8 cellular contexts compared by ENCODE assay signal in the genomic region with DNA sequence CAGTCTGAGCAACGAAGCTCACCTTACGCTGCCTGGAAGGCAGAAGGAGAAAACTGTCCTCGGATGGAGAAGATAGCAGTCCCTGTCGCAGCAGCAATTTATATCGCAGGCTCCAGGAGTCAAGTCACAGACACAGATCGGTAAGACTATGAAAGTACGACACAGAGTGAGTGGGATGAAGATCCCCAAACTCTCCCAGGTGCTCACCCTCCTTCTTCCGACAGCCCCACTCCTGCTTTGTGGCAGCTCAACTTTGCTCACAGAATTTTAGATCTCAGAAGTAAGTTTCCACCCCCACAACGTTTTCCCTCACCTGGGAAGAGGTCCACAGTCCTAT. TPM values are rescaled to one million over a fixed set of nuclear protein-coding genes. Genes with fewer than 3 reads are reported as not detected.
DNase-seq lines count a peak whose midpoint lies in the region; ATAC-seq and TF ChIP-seq lines count a peak whose summit lies in the region.

No MANE protein-coding gene starts in this region.

- intact Hi-C loops in Caco-2 (cut with micrococcal nuclease; ENCODE audit: unreplicated experiment) (loop anchor here (5.0 kb wide), 3 partner anchors 214 to 321 kb away; partner anchors contain the start of gene CC2D2B), breast epithelium (cut with DNase I; ENCODE audit: low total_unique reads) (no loop called here), vagina (cut with DNase I) (loop anchor here (5.0 kb wide), 1 partner anchor 149 kb away; no protein-coding TSS in a partner anchor)

- TF ChIP-seq POLR2A in breast epithelium (IDR thresholded peaks at IDR 0.05): no peak
- no peak for TF ChIP-seq POLR2A in vagina (IDR thresholded peaks at IDR 0.05)

- H3K4me1 ChIP-seq in Caco-2 (0 out of 2 replicates have a peak, but pooled peaks cover 2% of the 10 kb centered on the region), HUES64 (ENCODE audit: insufficient read depth, low read length) (peaks cover 5% of the 10 kb centered on the region; the same call in 1 of the 2 replicates), breast epithelium (peaks cover 0 to 12% of the 10 kb centered on the region in 2 donors), mesenchymal stem cell (ENCODE audit: control insufficient read depth, insufficient read depth, low read depth, low read length) (peaks cover 5% of the 10 kb centered on the region), vagina (peaks cover 18% of the 10 kb centered on the region)

- no peak for DNase-seq in Caco-2
- no peak for DNase-seq in breast epithelium (ENCODE audit: low spot score in 2 of 2)
- peak; percentile 18 for DNase-seq in mesenchymal stem cell
- DNase-seq in vagina (ENCODE audit: extremely low spot score in 2 of 2): no peak
- no peak for DNase-seq in NCI-H1436 treated with DMSO at 0.1 percent for 48 hours (lab: John Stamatoyannopoulos, UW)

- TSS peak; percentile 38 for BruUV-seq in Caco-2 (replicated peaks; lab: Mats Ljungman, UMichigan)

- POLR2A ChIA-PET in Caco-2 (lab: Charles Lee): interaction anchor here (0.5 to 1.7 kb wide), 7 partner anchors 18 to 172 kb away, joined by 3 to 14 read pairs (median 6); partner anchors contain the start of gene ALDH18A1

- no peak overlapping the region for H2AK5ac ChIP-seq in mesenchymal stem cell (ENCODE audit: low read length, severe bottlenecking)

- WGBS in HUES64: 2% methylated on average over 9 of the region's 9 CpGs
- 4% methylated on average over 9 of the region's 9 CpGs for WGBS in mesenchymal stem cell

- H2BK5ac ChIP-seq in mesenchymal stem cell (ENCODE audit: low read depth, low read length, poor library complexity, severe bottlenecking): no peak overlapping the region

- H3K36me3 ChIP-seq in Caco-2 (ENCODE audit: control insufficient read depth, insufficient read depth, low read length) (peaks cover 2% of the 10 kb centered on the region; the same call in 1 of the 2 replicates), HUES64 (ENCODE audit: insufficient read depth, low read length) (peaks cover 41% of the 10 kb centered on the region), breast epithelium (no peaks in the 10 kb centered on the region), mesenchymal stem cell (ENCODE audit: control insufficient read depth in 1 of 2, insufficient read depth in 2 of 2, low read depth in 1 of 2, low read length in 2 of 2) (peaks cover 8 to 37% of the 10 kb centered on the region in 2 experiments), vagina (peaks cover 0 to 32% of the 10 kb centered on the region in 2 donors)

- no peak overlapping the region for H4K8ac ChIP-seq in mesenchymal stem cell (ENCODE audit: low read length)

- no peak for TF ChIP-seq CTCF in Caco-2 (IDR thresholded peaks at IDR 0.05; ENCODE audit: insufficient read depth in 1 of 2, low read depth in 1 of 2, low read length in 1 of 2, severe bottlenecking in 1 of 2, unreplicated experiment in 1 of 2)
- TF ChIP-seq CTCF in breast epithelium (IDR thresholded peaks at IDR 0.05): no peak
- no peak for TF ChIP-seq CTCF in vagina (IDR thresholded peaks at IDR 0.05)

- peak overlapping the region in 1 of 2 experiments; percentile 7 for H3K18ac ChIP-seq in mesenchymal stem cell (ENCODE audit: low read depth in 1 of 2, low read length in 2 of 2)

- CTCF ChIA-PET in Caco-2 (lab: Charles Lee): interaction anchor here (0.5 to 3.5 kb wide), 60 partner anchors 9 to 536 kb away, joined by 3 to 85 read pairs (median 4); partner anchors contain the start of genes ACSM6, ALDH18A1, CC2D2B and ENTPD1

- no peak overlapping the region for H4K91ac ChIP-seq in mesenchymal stem cell (ENCODE audit: low read length)

- H3K14ac ChIP-seq in mesenchymal stem cell (ENCODE audit: low read length in 2 of 2): no peak overlapping the region

- peaks cover 19% of the 10 kb centered on the region for H3K79me1 ChIP-seq in mesenchymal stem cell (replicated peaks; ENCODE audit: low read length, poor library complexity, severe bottlenecking)

- peak overlapping the region; percentile 59 for H3K4me2 ChIP-seq in mesenchymal stem cell (ENCODE audit: low read length, poor library complexity, severe bottlenecking)

- peaks cover 41% of the 10 kb centered on the region for H3K36me3 Mint-ChIP-seq in Caco-2 (ENCODE audit: insufficient read depth, unreplicated experiment)

- peaks cover 21% of the 10 kb centered on the region for H3K4me1 Mint-ChIP-seq in Caco-2 (ENCODE audit: low read depth, unreplicated experiment)

- H2AFZ ChIP-seq in mesenchymal stem cell (ENCODE audit: low read depth, low read length): peak overlapping the region; percentile 91

- H3K9me3 ChIP-seq in Caco-2 (no peaks in the 10 kb centered on the region), HUES64 (ENCODE audit: insufficient read depth, low read depth, low read length) (no peaks in the 10 kb centered on the region), breast epithelium (no peaks in the 10 kb centered on the region), mesenchymal stem cell (ENCODE audit: control insufficient read depth, low read length) (peaks cover 3% of the 10 kb centered on the region), vagina (no peaks in the 10 kb centered on the region)

- no peak overlapping the region for H2BK120ac ChIP-seq in mesenchymal stem cell (ENCODE audit: low read depth, low read length)

- peak overlapping the region; percentile 99 for H3K27ac Mint-ChIP-seq in Caco-2 (ENCODE audit: unreplicated experiment)

- peak overlapping the region in 1 of 2 experiments; percentile 46 for H3K23ac ChIP-seq in mesenchymal stem cell (ENCODE audit: low read length in 2 of 2)

- ATAC-seq in GM21825 (IDR thresholded peaks at IDR 0.05; ENCODE audit: unreplicated experiment): no peak
- ATAC-seq in esophagus mucosa: no peak

- H3K9ac ChIP-seq in HUES64 (ENCODE audit: low read depth, low read length) (peak overlapping the region; percentile 91), mesenchymal stem cell (ENCODE audit: low read length) (peak overlapping the region; percentile 96)

- H3K27me3 Mint-ChIP-seq in Caco-2 (ENCODE audit: insufficient read depth, unreplicated experiment): no peaks in the 10 kb centered on the region

- H3K9me3 Mint-ChIP-seq in Caco-2 (ENCODE audit: unreplicated experiment): peaks cover 9% of the 10 kb centered on the region

- H3K27ac ChIP-seq in HUES64 (ENCODE audit: low read depth, low read length) (0 out of 2 replicates have a peak overlapping the region, but pooled peaks have one; percentile 47), breast epithelium (peak overlapping the region; percentile 86 to 92), mesenchymal stem cell (ENCODE audit: low read length, poor library complexity, severe bottlenecking) (no peak overlapping the region), vagina (peak overlapping the region; percentile 77)

- peak overlapping the region in 1 of 2 experiments; percentile 82 for H3K4ac ChIP-seq in mesenchymal stem cell (ENCODE audit: low read depth in 1 of 2, low read length in 2 of 2)

- H3K4me3 Mint-ChIP-seq in Caco-2 (ENCODE audit: unreplicated experiment): peak overlapping the region; percentile 97

- H2BK12ac ChIP-seq in mesenchymal stem cell (ENCODE audit: low read length in 2 of 2): no peak overlapping the region

- H2BK15ac ChIP-seq in mesenchymal stem cell (ENCODE audit: low read depth, poor library complexity, severe bottlenecking): no peak overlapping the region

- H3K27me3 ChIP-seq in Caco-2 (replicated peaks; ENCODE audit: control insufficient read depth, insufficient read depth, low read length) (no peaks in the 10 kb centered on the region), HUES64 (ENCODE audit: insufficient read depth, low read length) (no peaks in the 10 kb centered on the region), breast epithelium (no peaks in the 10 kb centered on the region), mesenchymal stem cell (ENCODE audit: control insufficient read depth in 1 of 2, insufficient read depth in 1 of 2, low read length in 2 of 2) (no peaks in the 10 kb centered on the region), vagina (no peaks in the 10 kb centered on the region)

- H3K4me3 ChIP-seq in Caco-2 (ENCODE audit: low read depth, low read length) (peak overlapping the region; percentile 86), HUES64 (ENCODE audit: low read length) (peak overlapping the region; percentile 88), breast epithelium (peak overlapping the region; percentile 54 to 90 (median 89)), mesenchymal stem cell (ENCODE audit: insufficient read depth in 1 of 2, low read depth in 1 of 2, low read length in 2 of 2) (peak overlapping the region; percentile 80 to 99), vagina (peak overlapping the region; percentile 76 to 81)

RNA-seq across cellular contexts. Expression of gene TCTN3, which starts 0.4 kb away (rescaled TPM):
- total RNA-seq in Caco-2 (2022) (49.2 and 52.1 TPM in 2 replicates), breast epithelium (10 to 100 TPM; 21.4 to 39.4 (median 38.0) TPM), vagina (15.2 TPM), esophagus mucosa (17.3 TPM)
- polyA plus RNA-seq in HUES64 (2013, experiment 1 of 2): 34.3 TPM
- polyA plus RNA-seq in HUES64 (2013, experiment 2 of 2): 37.0 TPM
- 44.2 TPM for polyA plus RNA-seq in mesenchymal stem cell (2013, experiment 1 of 2)
- 44.1 TPM for polyA plus RNA-seq in mesenchymal stem cell (2013, experiment 2 of 2)

RNA-seq across cellular contexts. Expression of gene ALDH18A1, which starts 36.8 kb away (rescaled TPM):
- total RNA-seq in Caco-2 (2022) (166 and 169 TPM in 2 replicates), breast epithelium (10 to 100 TPM; 18.6 to 47.2 (median 38.2) TPM), vagina (21.4 TPM), esophagus mucosa (42.6 TPM)
- polyA plus RNA-seq in HUES64 (2013, experiment 1 of 2): 58.0 TPM
- 59.2 TPM for polyA plus RNA-seq in HUES64 (2013, experiment 2 of 2)
- 37.6 TPM for polyA plus RNA-seq in mesenchymal stem cell (2013, experiment 1 of 2)
- polyA plus RNA-seq in mesenchymal stem cell (2013, experiment 2 of 2): 38.1 TPM
